Comparison of ENCODE assay signal across 15 cellular contexts in genomic region chr7:90660819-90661218, GRCh38.
DNase-seq lines count a peak whose midpoint lies in the region; ATAC-seq, FAIRE-seq and TF ChIP-seq lines count a peak whose summit lies in the region.
"Had no signal": no experiment of that assay in that cellular context is flagged by ENCODE, and none has a peak within 500 bp of the region (broad histone marks: within the 10 kb centered on the region; RNA-seq: fewer than 3 reads in every experiment).

No MANE protein-coding gene starts in this region.

- SMC1A ChIA-PET in GM12878 (lab: Charles Lee; ENCODE audit: uncharacterized antibody, unreplicated experiment), result interaction anchor here (1.4 to 3.2 kb wide), 4 partner anchors 18 to 48 kb away, joined by 4 to 16 read pairs (median 8); no protein-coding TSS in a partner anchor

- TF ChIP-seq RAD21 in GM12878 (IDR thresholded peaks at IDR 0.05; ENCODE audit: insufficient read depth, low read depth, low read length), result no peak

- H3K9me3 ChIP-seq in GM12878 (replicated peaks; ENCODE audit: control insufficient read depth, insufficient read depth, low read length), result no peaks in the 10 kb centered on the region; the same call in 2 of the 3 replicates
- H3K9me3 ChIP-seq in psoas muscle, result no peaks in the 10 kb centered on the region
- peaks cover 0 to 4% (median 0%) of the 10 kb centered on the region in 8 donors for H3K9me3 ChIP-seq in spleen

- BruUV-seq in GM12878 (replicated peaks; lab: Mats Ljungman, UMichigan), result no TSS peak

- H3K4me2 ChIP-seq in GM12878 (ENCODE audit: control insufficient read depth, insufficient read depth), result peak overlapping the region; percentile 51; the same call in 1 of the 2 replicates
- H3K4me2 ChIP-seq: BLaER1 had no signal

- DNase-seq in GM12878 (ENCODE audit: low read depth, low spot score) (no peak), psoas muscle (no peak), spleen (no peak), midbrain (lab: John Stamatoyannopoulos, UW) (no peak), GM13976 (ENCODE audit: low spot score) (no peak)
- DNase-seq: activated naive CD8-positive, alpha-beta T cell treated with anti-CD3 and anti-CD28 coated beads, Interleukin-2, amount 10 ng/mL, durations not matched to agents 7 days and 5 days; HCEC 1CT; NCI-H2171; stimulated activated CD4-positive, alpha-beta T cell treated with anti-CD3 and anti-CD28 coated beads, Interleukin-1b, Interleukin-23, amount 100 ng/mL, for 48 hours; stimulated activated naive CD8-positive, alpha-beta T cell treated with anti-CD3 and anti-CD28 coated beads, Interleukin-15, Interleukin-2, amounts not matched to agents 100 U/mL and 50 U/mL, for 24 hours had no signal

- WGBS in GM12878 (ENCODE audit: insufficient coverage, insufficient replicate concordance, low lambda C conversion rate, missing lambda C conversion rate), result 0% methylated on average over 1 of the region's 1 CpG
- WGBS in psoas muscle, 3 donors, result 20 to 28% (median 23%) methylated on average over 1 of the region's 1 CpG
- WGBS in spleen, 5 donors, result 57 to 85% (median 68%) methylated on average over 1 of the region's 1 CpG

- no peak for TF ChIP-seq EP300 in GM12878 (IDR thresholded peaks at IDR 0.05; ENCODE audit: borderline replicate concordance in 1 of 2, control insufficient read depth in 1 of 2, low read depth in 2 of 2, low read length in 2 of 2)

- H3K4me3 ChIP-seq in GM12878 (no peak overlapping the region), psoas muscle (peak overlapping the region; percentile 6), spleen (no peak overlapping the region)
- H3K4me3 ChIP-seq: BLaER1 had no signal

- no peak overlapping the region for H2AFZ ChIP-seq in GM12878 (ENCODE audit: control insufficient read depth, low read depth, low read length)

- CTCF ChIA-PET in GM12878 (lab: Yijun Ruan, JAX), result interaction anchor here (1.0 to 4.1 kb wide), 4 partner anchors 32 to 49 kb away, joined by 3 to 14 read pairs (median 4); no protein-coding TSS in a partner anchor

- RAD21 ChIA-PET in GM12878 (lab: Charles Lee; ENCODE audit: unreplicated experiment), result interaction anchor here (0.7 to 1.1 kb wide), 3 partner anchors 28 to 48 kb away, joined by 3 read pairs; no protein-coding TSS in a partner anchor

- H3K9ac ChIP-seq in GM12878 (ENCODE audit: control insufficient read depth, insufficient read depth, low read length), result no peak overlapping the region
- H3K9ac ChIP-seq: BLaER1 had no signal

- TF ChIP-seq CTCF in GM12878 (IDR thresholded peaks at IDR 0.05 in 2 of 3, conservative IDR thresholded peaks at IDR 0.05 in 1 of 3; ENCODE audit: control insufficient read depth in 2 of 3, extremely low read depth in 1 of 3, insufficient read depth in 1 of 3, low read depth in 3 of 3, low read length in 3 of 3) (no peak), psoas muscle (IDR thresholded peaks at IDR 0.05) (no peak), spleen (IDR thresholded peaks at IDR 0.05 in 8 of 11, conservative IDR thresholded peaks at IDR 0.05 in 3 of 11) (no peak), GM13976 (IDR thresholded peaks at IDR 0.05; ENCODE audit: borderline replicate concordance, control extremely low read depth, extremely low read depth, insufficient read depth, missing control alignments) (no peak)

- H3K27me3 ChIP-seq in GM12878 (replicated peaks in 1 of 2; ENCODE audit: control insufficient read depth in 2 of 2, insufficient read depth in 2 of 2, low read length in 1 of 2), result no peaks in the 10 kb centered on the region
- H3K27me3 ChIP-seq in psoas muscle (ENCODE audit: insufficient read depth in 3 of 3, low read length in 2 of 3), result no peaks in the 10 kb centered on the region
- no peaks in the 10 kb centered on the region for H3K27me3 ChIP-seq in spleen (replicated peaks in 1 of 7)
- H3K27me3 ChIP-seq: BLaER1 had no signal

- no peaks in the 10 kb centered on the region for H3K36me3 ChIP-seq in GM12878 (ENCODE audit: control insufficient read depth in 2 of 2, insufficient read depth in 2 of 2, low read length in 1 of 2)
- no peaks in the 10 kb centered on the region for H3K36me3 ChIP-seq in psoas muscle (ENCODE audit: insufficient read depth in 1 of 2, low read depth in 1 of 2)
- H3K36me3 ChIP-seq in spleen, result no peaks in the 10 kb centered on the region

- no peaks in the 10 kb centered on the region for H4K20me1 ChIP-seq in GM12878 (ENCODE audit: control insufficient read depth, insufficient read depth)

- H3K4me1 ChIP-seq in GM12878 (ENCODE audit: control insufficient read depth, insufficient read depth, low read length) (peaks cover 38% of the 10 kb centered on the region), psoas muscle (peaks cover 28% of the 10 kb centered on the region), spleen (peaks cover 0 to 28% (median 2%) of the 10 kb centered on the region in 6 donors)

- no peak for FAIRE-seq in GM12878 (lab: Jason Lieb, UNC)
- FAIRE-seq: TTC549 had no signal

- in situ Hi-C loops in GM12878 (cut with MboI) (no loop called here), GM13976 (cut with MboI; ENCODE audit: low sequenced_read_pairs, unreplicated experiment) (no loop called here)

- peak; percentile 62 for ATAC-seq in GM18907 (IDR thresholded peaks at IDR 0.05; ENCODE audit: unreplicated experiment)
- ATAC-seq in HG02852 (IDR thresholded peaks at IDR 0.05; ENCODE audit: unreplicated experiment), result peak; percentile 53
- peak; percentile 71 for ATAC-seq in GM12878
- ATAC-seq in psoas muscle, result peak in 3 of 4 donors; percentile 20 to 55 (median 39)
- no peak for ATAC-seq in GM19455 (IDR thresholded peaks at IDR 0.05; ENCODE audit: unreplicated experiment)
- ATAC-seq: stimulated activated naive CD8-positive, alpha-beta T cell treated with anti-CD3 and anti-CD28 coated beads, Interleukin-15, Interleukin-2, amounts not matched to agents 100 U/mL and 50 U/mL, for 24 hours had no signal

- no peak for TF ChIP-seq POLR2A in GM12878 (IDR thresholded peaks at IDR 0.05; ENCODE audit: low read depth, low read length)
- no peak for TF ChIP-seq POLR2A in spleen (IDR thresholded peaks at IDR 0.05)

- intact Hi-C loops in GM12878 (cut with micrococcal nuclease; ENCODE audit: unreplicated experiment), result no loop called here
- intact Hi-C loops in psoas muscle (cut with DNase I), result no loop called here
- intact Hi-C loops in spleen (cut with DNase I; ENCODE audit: low total_unique reads), result no loop called here

- H3K27ac ChIP-seq in GM12878 (ENCODE audit: control insufficient read depth, insufficient read depth) (no peak overlapping the region), psoas muscle (peak overlapping the region; percentile 70), spleen (no peak overlapping the region)
- H3K27ac ChIP-seq: BLaER1 had no signal

- POLR2A ChIA-PET in GM12878 (lab: Charles Lee), result interaction anchor here (1.6 kb wide), 1 partner anchor 12 kb away, joined by 5 read pairs; no protein-coding TSS in a partner anchor

- no peaks in the 10 kb centered on the region for H3K79me2 ChIP-seq in GM12878 (ENCODE audit: control insufficient read depth, insufficient read depth, low read length)

TF ChIP-seq in GM12878, 131 proteins besides CTCF, POLR2A, EP300 and RAD21:
- TF ChIP-seq RUNX3 (IDR thresholded peaks at IDR 0.05; ENCODE audit: low read length), result peak; percentile 52; the same call in 1 of the 2 replicates
- TF ChIP-seq MTA2 (IDR thresholded peaks at IDR 0.05; ENCODE audit: low read depth), result peak; percentile 12; the same call in 1 of the 2 replicates
- TF ChIP-seq CREM (IDR thresholded peaks at IDR 0.05; ENCODE audit: low read depth), result peak; percentile 32; the same call in 1 of the 2 replicates
- no peak for TF ChIP-seq SREBF2 (IDR thresholded peaks at IDR 0.05; ENCODE audit: low read length)
- TF ChIP-seq IKZF2 (IDR thresholded peaks at IDR 0.05), result peak in 1 of 2 experiments; percentile 29; a peak in 1 of 4 replicates
- TF ChIP-seq PAX5 (IDR thresholded peaks at IDR 0.05; ENCODE audit: borderline replicate concordance, low read depth, low read length), result 0 out of 2 replicates have a peak, but pooled peaks have one; percentile 32
- peak; percentile 20; the same call in 1 of the 2 replicates for TF ChIP-seq CREB1 (IDR thresholded peaks at IDR 0.05; ENCODE audit: low read depth)
- TF ChIP-seq EED (IDR thresholded peaks at IDR 0.05; ENCODE audit: low read depth), result peak; percentile 74
- TF ChIP-seq BCL11A (IDR thresholded peaks at IDR 0.05; ENCODE audit: low read depth, low read length), result no peak
- TF ChIP-seq MEF2B (IDR thresholded peaks at IDR 0.05; ENCODE audit: partially characterized antibody, poor library complexity, severe bottlenecking), result no peak
